In the genomic region with DNA sequence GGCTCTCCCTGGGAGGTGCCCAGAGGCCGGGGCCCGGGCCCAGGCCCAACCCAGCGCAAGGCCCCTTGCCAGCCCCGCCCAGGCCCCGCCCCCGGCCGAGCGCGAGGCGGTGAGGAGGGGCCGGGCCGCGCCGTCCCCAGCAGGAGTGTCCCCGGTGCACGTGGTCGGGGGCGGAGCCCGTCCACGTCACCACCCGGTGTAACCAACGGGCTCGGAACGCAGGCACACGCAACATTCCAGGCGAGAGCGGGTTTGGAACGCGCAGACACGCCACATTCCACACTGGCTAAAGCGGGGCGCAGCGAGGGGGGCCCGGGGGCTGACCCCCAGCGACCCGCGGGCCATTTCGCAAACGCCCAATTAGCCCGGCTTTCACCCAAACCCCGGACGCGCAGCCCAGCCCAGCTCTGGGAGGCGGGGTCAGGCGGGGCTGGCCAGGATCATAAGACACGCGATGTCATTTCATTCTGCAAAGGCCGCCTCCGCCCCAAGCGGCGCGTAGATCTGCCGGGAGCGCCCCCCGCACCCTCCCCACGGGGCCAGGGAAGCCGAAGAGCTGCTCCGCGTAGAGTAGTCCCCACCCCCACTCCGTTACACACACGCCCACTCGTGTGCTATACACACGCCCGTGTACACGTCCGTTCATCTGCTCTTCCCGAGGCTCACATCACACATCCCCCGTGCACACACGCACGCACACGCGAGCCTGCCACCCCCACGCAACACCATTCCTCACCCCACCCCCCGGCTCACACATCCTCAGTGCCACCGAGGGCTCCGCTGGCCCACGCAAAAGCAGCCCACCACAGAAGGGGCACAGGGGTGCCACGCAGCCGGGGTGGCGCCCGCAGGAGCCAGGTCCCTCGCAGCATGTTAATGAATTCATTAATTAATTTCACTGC, we compare ENCODE assay signal across 8 cellular contexts. TPM values are rescaled to one million over a fixed set of nuclear protein-coding genes. Genes with fewer than 3 reads are reported as not detected.
DNase-seq lines count a peak whose midpoint lies in the region; ATAC-seq, FAIRE-seq and TF ChIP-seq lines count a peak whose summit lies in the region.

No MANE protein-coding gene starts in this region.

- peaks cover 0 to 7% (median 0%) of the 10 kb centered on the region in 8 donors for H3K9me3 Mint-ChIP-seq in CD4-positive, alpha-beta memory T cell

- WGBS in H1 (ENCODE audit: extremely low coverage in 1 of 2, insufficient coverage in 1 of 2, insufficient read length in 1 of 2, insufficient replicate concordance in 2 of 2, low coverage in 1 of 2, low lambda C conversion rate in 2 of 2, missing lambda C conversion rate in 1 of 2), 2 experiments: 1% methylated on average over 53 of the region's 82 CpGs; no CpG with 5 or more reads in 1 of the 2 experiments

- intact Hi-C loops in CD4-positive, alpha-beta memory T cell (cut with micrococcal nuclease): loop anchor here (2.0 kb wide), 4 partner anchors 63 to 1743 kb away; partner anchors contain the start of genes CYB5D2, METTL16, PAFAH1B1 and SGSM2

- CTCF ChIA-PET in CD4-positive, alpha-beta memory T cell (lab: Charles Lee; ENCODE audit: partially characterized antibody): interaction anchor here (1.1 to 3.8 kb wide), 3 partner anchors 16 to 19 kb away, joined by 3 to 30 read pairs (median 8); no protein-coding TSS in a partner anchor
- CTCF ChIA-PET in H1 (lab: Charles Lee; ENCODE audit: partially characterized antibody): interaction anchor here (0.6 to 8.8 kb wide), 6 partner anchors 12 to 22 kb away, joined by 4 to 80 read pairs (median 6); no protein-coding TSS in a partner anchor

- no peak for TF ChIP-seq CTCF in H1 (IDR thresholded peaks at IDR 0.05; ENCODE audit: control extremely low read depth in 1 of 3, insufficient read depth in 1 of 3, low read depth in 1 of 3, low read length in 3 of 3)

- peak overlapping the region; percentile 80 for H3K4ac ChIP-seq in H1 (replicated peaks; ENCODE audit: insufficient read length, low read depth, low read length)

- peak overlapping the region; percentile 98 to 100 (median 99) for H3K4me3 Mint-ChIP-seq in CD4-positive, alpha-beta memory T cell

- H2BK15ac ChIP-seq in H1 (ENCODE audit: low read length): no peak overlapping the region

- POLR2A ChIA-PET in CD4-positive, alpha-beta memory T cell (lab: Charles Lee; ENCODE audit: partially characterized antibody): interaction anchor here (1.0 to 7.2 kb wide), 13 partner anchors 8 to 1966 kb away, joined by 3 to 146 read pairs (median 5); partner anchors contain the start of genes SMG6, SRR, TSR1 and UBE2G1
- POLR2A ChIA-PET in H1 (lab: Charles Lee; ENCODE audit: partially characterized antibody): interaction anchor here (0.7 to 8.8 kb wide), 14 partner anchors 13 to 683 kb away, joined by 3 to 193 read pairs (median 4); partner anchors contain the start of genes METTL16 and TSR1

- no peak overlapping the region for H2AK5ac ChIP-seq in H1 (ENCODE audit: low read depth, low read length)

- peak; percentile 92 to 95 (median 94) for DNase-seq in CD4-positive, alpha-beta memory T cell
- DNase-seq in NK-92 treated with Interleukin-12 subunit alpha and Interleukin-12 subunit beta, amount 100 ng/mL, for 24 hours (lab: John Stamatoyannopoulos, UW): peak; percentile 71
- peak; percentile 58 for DNase-seq in activated CD8-positive, alpha-beta memory T cell treated with anti-CD3 and anti-CD28 coated beads, Interleukin-2, amount 50 U/mL, for 1 hour (ENCODE audit: extremely low read depth)
- DNase-seq in H1 (ENCODE audit: low read depth in 1 of 2, low spot score in 2 of 2): peak; percentile 82 to 95
- peak; percentile 99 for DNase-seq in mesenteric fat pad (ENCODE audit: low spot score)
- DNase-seq in stimulated activated CD8-positive, alpha-beta memory T cell treated with anti-CD3 and anti-CD28 coated beads, Interleukin-12 subunit alpha, Interleukin-12 subunit beta, amount 100 ng/mL, for 4 hours (ENCODE audit: low read depth): peak; percentile 89

- H4K20me1 ChIP-seq in H1 (replicated peaks in 1 of 2; ENCODE audit: control insufficient read depth in 1 of 2, insufficient read depth in 2 of 2, low read length in 2 of 2): peaks cover 8 to 16% of the 10 kb centered on the region in 2 experiments

- no peak overlapping the region for H3K14ac ChIP-seq in H1 (ENCODE audit: insufficient read length)

- TF ChIP-seq POLR2A in H1 (IDR thresholded peaks at IDR 0.05; ENCODE audit: control extremely low read depth in 1 of 2, low read depth in 2 of 2, low read length in 2 of 2): peak; percentile 16 to 53

- peaks cover 22% of the 10 kb centered on the region for H3K23me2 ChIP-seq in H1 (ENCODE audit: low read depth, low read length)

- peak; percentile 41 for ATAC-seq in GM19397 (IDR thresholded peaks at IDR 0.05; ENCODE audit: unreplicated experiment)
- peak; percentile 29 for ATAC-seq in HG03571 (IDR thresholded peaks at IDR 0.05; ENCODE audit: unreplicated experiment)

- H3K27me3 Mint-ChIP-seq in CD4-positive, alpha-beta memory T cell: peaks cover 0 to 8% of the 10 kb centered on the region in 2 donors

- no peak for TF ChIP-seq EP300 in H1 (IDR thresholded peaks at IDR 0.05; ENCODE audit: borderline replicate concordance in 1 of 2, low read depth in 2 of 2, low read length in 2 of 2)

- H3K27me3 ChIP-seq in CD4-positive, alpha-beta memory T cell (ENCODE audit: insufficient read depth, low read length): no peaks in the 10 kb centered on the region
- H3K27me3 ChIP-seq in H1 (replicated peaks in 1 of 4; ENCODE audit: control insufficient read depth in 3 of 4, extremely low read depth in 1 of 4, insufficient read depth in 3 of 4, low read length in 3 of 4): peaks cover 0 to 2% (median 0%) of the 10 kb centered on the region in 4 experiments; a peak in 2 of 7 replicates

- no peak overlapping the region for H2BK20ac ChIP-seq in H1 (ENCODE audit: low read length)

- peaks cover 0 to 35% of the 10 kb centered on the region in 2 experiments; a peak in 2 of 4 replicates for H3K79me2 ChIP-seq in H1 (ENCODE audit: control insufficient read depth in 1 of 2, insufficient read depth in 2 of 2, low read length in 2 of 2)

- H3K27ac Mint-ChIP-seq in CD4-positive, alpha-beta memory T cell: peak overlapping the region; percentile 100

- peak overlapping the region; percentile 96 for H4K8ac ChIP-seq in H1 (ENCODE audit: extremely low read depth, insufficient read depth, low read length)

- peaks cover 24% of the 10 kb centered on the region for H3K79me1 ChIP-seq in H1 (ENCODE audit: low read depth, low read length)

- no peak overlapping the region for H3K23ac ChIP-seq in H1 (ENCODE audit: insufficient read length)

- peaks cover 24 to 71% (median 44%) of the 10 kb centered on the region in 4 donors for H3K4me1 Mint-ChIP-seq in CD4-positive, alpha-beta memory T cell

- H3K27ac ChIP-seq in CD4-positive, alpha-beta memory T cell (ENCODE audit: low read depth, low read length): peak overlapping the region; percentile 95
- peak overlapping the region; percentile 96 for H3K27ac ChIP-seq in H1 (ENCODE audit: low read depth, low read length)

- peak overlapping the region; percentile 89 to 94 for H3K4me3 ChIP-seq in CD4-positive, alpha-beta memory T cell (ENCODE audit: low read length in 2 of 2)
- H3K4me3 ChIP-seq in H1 (ENCODE audit: extremely low read depth in 1 of 4, insufficient read depth in 2 of 4, low read depth in 3 of 4, low read length in 4 of 4): peak overlapping the region; percentile 84 to 96 (median 86)

- peak overlapping the region; percentile 32; the same call in 1 of the 2 replicates for H3K18ac ChIP-seq in H1 (ENCODE audit: extremely low read depth, low read length)

- H3K36me3 Mint-ChIP-seq in CD4-positive, alpha-beta memory T cell: peaks cover 0 to 16% of the 10 kb centered on the region in 2 donors

- peak overlapping the region; percentile 51 for H4K91ac ChIP-seq in H1 (replicated peaks; ENCODE audit: insufficient read length, low read length)

- peak overlapping the region; percentile 99 for H2BK12ac ChIP-seq in H1 (ENCODE audit: low read depth, low read length)

- no peaks in the 10 kb centered on the region for H3K9me3 ChIP-seq in CD4-positive, alpha-beta memory T cell (ENCODE audit: control insufficient read depth in 1 of 2, low read length in 2 of 2)
- no peaks in the 10 kb centered on the region for H3K9me3 ChIP-seq in H1 (ENCODE audit: insufficient read depth in 2 of 2, low read depth in 1 of 2, low read length in 1 of 2)

- H2BK5ac ChIP-seq in H1 (ENCODE audit: low read depth, low read length): peak overlapping the region; percentile 96

- H3K36me3 ChIP-seq in CD4-positive, alpha-beta memory T cell (ENCODE audit: insufficient read depth, low read length): no peaks in the 10 kb centered on the region
- H3K36me3 ChIP-seq in H1 (ENCODE audit: control insufficient read depth in 2 of 4, insufficient read depth in 4 of 4, low read length in 3 of 4): no peaks in the 10 kb centered on the region

- peak overlapping the region; percentile 94 to 98 for H3K4me2 ChIP-seq in H1 (ENCODE audit: insufficient read depth in 1 of 2, low read depth in 2 of 2, low read length in 2 of 2)

- peak overlapping the region; percentile 24 for H3K56ac ChIP-seq in H1 (replicated peaks; ENCODE audit: insufficient read length, low read depth, low read length)

- H3K9ac ChIP-seq in H1 (replicated peaks in 1 of 4; ENCODE audit: extremely low read depth in 1 of 4, low read depth in 3 of 4, low read length in 3 of 4): peak overlapping the region; percentile 63 to 95 (median 88)

- H3K4me1 ChIP-seq in CD4-positive, alpha-beta memory T cell (ENCODE audit: insufficient read depth, low read length): peaks cover 53% of the 10 kb centered on the region
- H3K4me1 ChIP-seq in H1 (replicated peaks in 1 of 4; ENCODE audit: control insufficient read depth in 3 of 4, insufficient read depth in 4 of 4, low read length in 3 of 4): peaks cover 11 to 38% (median 27%) of the 10 kb centered on the region in 4 experiments

- H2BK120ac ChIP-seq in H1 (replicated peaks; ENCODE audit: low read depth, low read length): no peak overlapping the region

- H4K5ac ChIP-seq in H1 (ENCODE audit: insufficient read length, low read depth, low read length): peak overlapping the region; percentile 35

- FAIRE-seq in H1 (lab: Jason Lieb, UNC): no peak

- no peak overlapping the region for H2AFZ ChIP-seq in H1 (ENCODE audit: low read length)

- TF ChIP-seq RAD21 in H1 (IDR thresholded peaks at IDR 0.05 in 1 of 2, conservative IDR thresholded peaks at IDR 0.05 in 1 of 2; ENCODE audit: low read depth in 2 of 2, low read length in 2 of 2): no peak

RNA-seq across cellular contexts. Expression of gene MNT, which starts 1.0 kb away (rescaled TPM):
- 10 to 100 TPM; 45.0 to 50.7 TPM for total RNA-seq in CD4-positive, alpha-beta memory T cell
- 1 to 10 TPM in 1 of 2 donors, under 1 TPM in 1; 0.29 to 1.4 TPM for polyA plus RNA-seq in CD4-positive, alpha-beta memory T cell
- total RNA-seq in H1 (2021; fragmentation: NEBNext Ultra II Directional; extraction: Animal tissue kit (Norgen Biotek cat#: 25700)): 16.3 and 17.3 TPM in 2 replicates
- polyA plus RNA-seq in H1 (2011; rRNA removed): 5.0 and 9.0 TPM in 2 replicates
- 6.1 TPM for polyA plus RNA-seq in H1 (2011; cell fraction: cytosol; rRNA removed)
- polyA plus RNA-seq in H1 (2011; cell fraction: nucleus; rRNA removed): 12.8 TPM
- 10.9 to 15.7 TPM (median 13.9 TPM) in 4 replicates for polyA plus RNA-seq in H1 (2012, experiment 1 of 2)
- 7.1 TPM for polyA plus RNA-seq in H1 (2012, experiment 2 of 2)
- 12.5 TPM for polyA plus RNA-seq in H1 (2013, experiment 1 of 2)
- 10.8 TPM for polyA plus RNA-seq in H1 (2013, experiment 2 of 2)
- polyA minus RNA-seq in H1 (2011; rRNA and poly(A)+ RNA removed): 3.2 and 4.2 TPM in 2 replicates
- polyA minus RNA-seq in H1 (2011; cell fraction: cytosol; rRNA and poly(A)+ RNA removed): 8.7 TPM
- polyA minus RNA-seq in H1 (2011; cell fraction: nucleus; rRNA and poly(A)+ RNA removed): 6.2 TPM
- total RNA-seq in mesenteric fat pad: 34.9 TPM

Comparison
In these comparisons a context has a peak if more than half of its experiments do, and no peak if none do; other contexts are left out.
1. Peak in every context shown above with its lines: DNase-seq, ATAC-seq, H3K4me3 ChIP-seq and H3K27ac ChIP-seq.